In the genomic region with DNA sequence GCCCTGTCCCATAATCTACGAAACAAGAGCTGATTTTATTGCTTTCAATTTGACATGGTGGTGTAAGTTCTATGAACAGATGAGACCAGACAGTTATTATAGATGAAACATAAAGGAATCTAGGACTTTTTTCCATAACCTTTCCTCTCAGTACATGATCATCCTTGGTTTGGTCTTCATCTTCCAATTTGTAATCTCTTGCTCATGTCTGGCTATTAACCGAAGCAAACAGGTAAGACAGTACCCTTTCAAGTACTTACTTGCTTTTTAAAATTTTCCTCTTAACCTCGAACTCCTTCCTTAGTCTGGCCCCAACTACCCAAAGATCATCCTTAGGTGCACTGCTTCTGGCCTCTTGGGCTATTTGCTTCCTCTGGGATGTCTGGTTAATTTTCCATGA, we compare ENCODE assay signal across 10 cellular contexts. TPM values are rescaled to one million over a fixed set of nuclear protein-coding genes. Genes with fewer than 3 reads are reported as not detected.
DNase-seq lines count a peak whose midpoint lies in the region; ATAC-seq and TF ChIP-seq lines count a peak whose summit lies in the region.
"Had no signal": no experiment of that assay in that cellular context is flagged by ENCODE, and none has a peak within 500 bp of the region (broad histone marks: within the 10 kb centered on the region; RNA-seq: fewer than 3 reads in every experiment).

No MANE protein-coding gene starts in this region.

- H3K4me1 Mint-ChIP-seq in activated CD4-positive, alpha-beta T cell treated with anti-CD3 and anti-CD28 coated beads, Interleukin-2, amount 10 ng/mL, durations not matched to agents 24 days and 14 days: peaks cover 46% of the 10 kb centered on the region
- H3K4me1 Mint-ChIP-seq in activated CD4-positive, alpha-beta memory T cell treated with anti-CD3 and anti-CD28 coated beads for 36 hours (ENCODE audit: low read depth): peaks cover 52% of the 10 kb centered on the region
- peaks cover 58% of the 10 kb centered on the region for H3K4me1 Mint-ChIP-seq in stimulated activated effector memory CD8-positive, alpha-beta T cell treated with anti-CD3 and anti-CD28 coated beads, Interleukin-12 subunit alpha, Interleukin-12 subunit beta, amount 100 ng/mL, for 72 hours

- H3K27me3 ChIP-seq in aorta (ENCODE audit: control insufficient read depth in 1 of 2, insufficient read depth in 2 of 2, low read length in 1 of 2): no peaks in the 10 kb centered on the region

- POLR2A ChIA-PET in activated CD4-positive, alpha-beta memory T cell treated with anti-CD3 and anti-CD28 coated beads for 36 hours (lab: Charles Lee): no interaction called here

- no peaks in the 10 kb centered on the region for H3K9me3 ChIP-seq in aorta (ENCODE audit: control insufficient read depth, low read length)

- ATAC-seq in stimulated activated effector memory CD8-positive, alpha-beta T cell treated with anti-CD3 and anti-CD28 coated beads, Interleukin-12 subunit alpha, Interleukin-12 subunit beta, amount 100 ng/mL, for 72 hours: no peak
- ATAC-seq in aorta (ENCODE audit: low FRiP score) (no peak), HG02885 (IDR thresholded peaks at IDR 0.05; ENCODE audit: poor library complexity, unreplicated experiment) (no peak)

- H3K27me3 Mint-ChIP-seq in activated CD4-positive, alpha-beta T cell treated with anti-CD3 and anti-CD28 coated beads, Interleukin-2, amount 10 ng/mL, durations not matched to agents 24 days and 14 days: no peaks in the 10 kb centered on the region
- no peaks in the 10 kb centered on the region for H3K27me3 Mint-ChIP-seq in activated CD4-positive, alpha-beta memory T cell treated with anti-CD3 and anti-CD28 coated beads for 36 hours

- CTCF ChIA-PET in activated CD4-positive, alpha-beta memory T cell treated with anti-CD3 and anti-CD28 coated beads for 36 hours (lab: Charles Lee): interaction anchor here (3.2 kb wide), 1 partner anchor 10 kb away, joined by 14 read pairs; no protein-coding TSS in a partner anchor

- intact Hi-C loops in activated CD4-positive, alpha-beta T cell treated with anti-CD3 and anti-CD28 coated beads, Interleukin-2, amount 10 ng/mL, durations not matched to agents 24 days and 14 days (cut with micrococcal nuclease): loop anchor here (10.0 kb wide), 1 partner anchor 681 kb away; no protein-coding TSS in a partner anchor
- intact Hi-C loops in activated CD4-positive, alpha-beta memory T cell treated with anti-CD3 and anti-CD28 coated beads for 36 hours (cut with micrococcal nuclease): no loop called here
- intact Hi-C loops in aorta (cut with DNase I): no loop called here

- TF ChIP-seq CTCF in fibroblast of pulmonary artery (IDR thresholded peaks at IDR 0.05; ENCODE audit: low read length, missing control alignments): no peak

- no peak for DNase-seq in activated CD4-positive, alpha-beta T cell treated with anti-CD3 and anti-CD28 coated beads, Interleukin-2, amount 10 ng/mL, durations not matched to agents 24 days and 14 days
- no peak for DNase-seq in activated CD4-positive, alpha-beta T cell treated with anti-CD3 and anti-CD28 coated beads, Interleukin-2, amount 50 U/mL, for 48 hours
- no peak for DNase-seq in activated CD4-positive, alpha-beta memory T cell treated with anti-CD3 and anti-CD28 coated beads for 36 hours
- no peak for DNase-seq in fibroblast of pulmonary artery (ENCODE audit: low read depth)
- no peak for DNase-seq in stimulated activated effector memory CD8-positive, alpha-beta T cell treated with anti-CD3 and anti-CD28 coated beads, Interleukin-12 subunit alpha, Interleukin-12 subunit beta, amount 100 ng/mL, for 72 hours (ENCODE audit: low spot score in 2 of 2)
- DNase-seq in aorta: no peak
- DNase-seq in SKM-1 (lab: John Stamatoyannopoulos, UW; ENCODE audit: unreplicated experiment): no peak
- DNase-seq: foreskin keratinocyte, Kasumi-1 had no signal

- peak overlapping the region; percentile 99 for H3K4me3 ChIP-seq in fibroblast of pulmonary artery (replicated peaks; ENCODE audit: low read depth, low read length)
- no peak overlapping the region for H3K4me3 ChIP-seq in aorta (ENCODE audit: low read length in 2 of 2)

- H3K4me3 Mint-ChIP-seq in activated CD4-positive, alpha-beta T cell treated with anti-CD3 and anti-CD28 coated beads, Interleukin-2, amount 10 ng/mL, durations not matched to agents 24 days and 14 days: peak overlapping the region; percentile 94
- peak overlapping the region; percentile 93 for H3K4me3 Mint-ChIP-seq in activated CD4-positive, alpha-beta memory T cell treated with anti-CD3 and anti-CD28 coated beads for 36 hours
- peak overlapping the region; percentile 91 for H3K4me3 Mint-ChIP-seq in stimulated activated effector memory CD8-positive, alpha-beta T cell treated with anti-CD3 and anti-CD28 coated beads, Interleukin-12 subunit alpha, Interleukin-12 subunit beta, amount 100 ng/mL, for 72 hours

- H3K27ac ChIP-seq in aorta (ENCODE audit: low read depth in 1 of 2, low read length in 2 of 2): no peak overlapping the region

- peak overlapping the region; percentile 90 for H3K27ac Mint-ChIP-seq in activated CD4-positive, alpha-beta T cell treated with anti-CD3 and anti-CD28 coated beads, Interleukin-2, amount 10 ng/mL, durations not matched to agents 24 days and 14 days
- peak overlapping the region; percentile 88 for H3K27ac Mint-ChIP-seq in activated CD4-positive, alpha-beta memory T cell treated with anti-CD3 and anti-CD28 coated beads for 36 hours
- H3K27ac Mint-ChIP-seq in stimulated activated effector memory CD8-positive, alpha-beta T cell treated with anti-CD3 and anti-CD28 coated beads, Interleukin-12 subunit alpha, Interleukin-12 subunit beta, amount 100 ng/mL, for 72 hours: peak overlapping the region; percentile 98

- peaks cover 47% of the 10 kb centered on the region for H3K36me3 Mint-ChIP-seq in activated CD4-positive, alpha-beta T cell treated with anti-CD3 and anti-CD28 coated beads, Interleukin-2, amount 10 ng/mL, durations not matched to agents 24 days and 14 days (ENCODE audit: low read depth)
- peaks cover 36% of the 10 kb centered on the region for H3K36me3 Mint-ChIP-seq in activated CD4-positive, alpha-beta memory T cell treated with anti-CD3 and anti-CD28 coated beads for 36 hours
- H3K36me3 Mint-ChIP-seq in stimulated activated effector memory CD8-positive, alpha-beta T cell treated with anti-CD3 and anti-CD28 coated beads, Interleukin-12 subunit alpha, Interleukin-12 subunit beta, amount 100 ng/mL, for 72 hours: peaks cover 70% of the 10 kb centered on the region

- H3K9me3 Mint-ChIP-seq in activated CD4-positive, alpha-beta T cell treated with anti-CD3 and anti-CD28 coated beads, Interleukin-2, amount 10 ng/mL, durations not matched to agents 24 days and 14 days: no peaks in the 10 kb centered on the region
- no peaks in the 10 kb centered on the region for H3K9me3 Mint-ChIP-seq in activated CD4-positive, alpha-beta memory T cell treated with anti-CD3 and anti-CD28 coated beads for 36 hours
- H3K9me3 Mint-ChIP-seq in stimulated activated effector memory CD8-positive, alpha-beta T cell treated with anti-CD3 and anti-CD28 coated beads, Interleukin-12 subunit alpha, Interleukin-12 subunit beta, amount 100 ng/mL, for 72 hours: no peaks in the 10 kb centered on the region

- H3K36me3 ChIP-seq in aorta (ENCODE audit: control insufficient read depth in 1 of 2, insufficient read depth in 2 of 2, low read length in 1 of 2): peaks cover 0 to 4% of the 10 kb centered on the region in 2 donors

- H3K4me1 ChIP-seq in aorta (ENCODE audit: control insufficient read depth in 1 of 2, insufficient read depth in 2 of 2, low read length in 2 of 2): peaks cover 0 to under 1% of the 10 kb centered on the region in 2 donors
- H3K4me1 ChIP-seq: foreskin keratinocyte had no signal

- WGBS in aorta, 2 donors: 85 to 86% methylated on average over 3 of the region's 3 CpGs

RNA-seq across cellular contexts. Expression of a gene that starts 1.2 kb away (rescaled TPM):
- total RNA-seq in activated CD4-positive, alpha-beta T cell treated with anti-CD3 and anti-CD28 coated beads, Interleukin-2, amount 10 ng/mL, durations not matched to agents 24 days and 14 days: 19.2 and 19.4 TPM in 2 replicates
- total RNA-seq in activated CD4-positive, alpha-beta memory T cell treated with anti-CD3 and anti-CD28 coated beads for 36 hours: 10 to 100 TPM; 11.7 to 15.0 TPM
- 10 to 100 TPM; 31.4 to 37.6 TPM for total RNA-seq in aorta
- 10 to 100 TPM; 27.4 to 40.6 TPM for polyA plus RNA-seq in aorta

RNA-seq across cellular contexts. Expression of a gene that starts 6.1 kb away (rescaled TPM):
- total RNA-seq in activated CD4-positive, alpha-beta T cell treated with anti-CD3 and anti-CD28 coated beads, Interleukin-2, amount 10 ng/mL, durations not matched to agents 24 days and 14 days: 240 and 248 TPM in 2 replicates
- 100 to 1,000 TPM; 181 to 195 TPM for total RNA-seq in activated CD4-positive, alpha-beta memory T cell treated with anti-CD3 and anti-CD28 coated beads for 36 hours
- total RNA-seq in aorta: 10 to 100 TPM; 54.6 to 55.0 TPM
- 10 to 100 TPM; 44.7 to 60.4 TPM for polyA plus RNA-seq in aorta

RNA-seq across cellular contexts. Expression of a gene that starts 7.5 kb away (rescaled TPM):
- total RNA-seq in activated CD4-positive, alpha-beta T cell treated with anti-CD3 and anti-CD28 coated beads, Interleukin-2, amount 10 ng/mL, durations not matched to agents 24 days and 14 days: 27.1 and 28.2 TPM in 2 replicates
- 10 to 100 TPM; 32.4 to 34.0 TPM for total RNA-seq in activated CD4-positive, alpha-beta memory T cell treated with anti-CD3 and anti-CD28 coated beads for 36 hours
- total RNA-seq in aorta: 1 to 10 TPM; 2.6 to 3.6 TPM
- under 1 TPM; 0.18 to 0.88 TPM for polyA plus RNA-seq in aorta

RNA-seq across cellular contexts. Expression of a gene that starts 8.9 kb away (rescaled TPM):
- total RNA-seq in activated CD4-positive, alpha-beta T cell treated with anti-CD3 and anti-CD28 coated beads, Interleukin-2, amount 10 ng/mL, durations not matched to agents 24 days and 14 days: 21.6 and 22.7 TPM in 2 replicates
- 10 to 100 TPM; 20.9 to 21.2 TPM for total RNA-seq in activated CD4-positive, alpha-beta memory T cell treated with anti-CD3 and anti-CD28 coated beads for 36 hours
- total RNA-seq in aorta: 10 to 100 TPM; 10.8 to 17.1 TPM
- polyA plus RNA-seq in aorta: 10 to 100 TPM in 1 of 2 donors, 1 to 10 TPM in 1; 4.8 to 29.9 TPM

RNA-seq across cellular contexts. Expression of a gene that starts 20.9 kb away (rescaled TPM):
- total RNA-seq in activated CD4-positive, alpha-beta T cell treated with anti-CD3 and anti-CD28 coated beads, Interleukin-2, amount 10 ng/mL, durations not matched to agents 24 days and 14 days: 12.3 and 12.7 TPM in 2 replicates
- total RNA-seq in activated CD4-positive, alpha-beta memory T cell treated with anti-CD3 and anti-CD28 coated beads for 36 hours: 1 to 10 TPM; 7.1 to 8.2 TPM
- 1 to 10 TPM in 1 of 2 donors, under 1 TPM in 1; 0.94 to 1.5 TPM for total RNA-seq in aorta
- under 1 TPM in 1 of 2 donors, not detected in 1; 0.28 TPM for polyA plus RNA-seq in aorta
